8 cellular contexts compared by ENCODE assay signal in the genomic region with DNA sequence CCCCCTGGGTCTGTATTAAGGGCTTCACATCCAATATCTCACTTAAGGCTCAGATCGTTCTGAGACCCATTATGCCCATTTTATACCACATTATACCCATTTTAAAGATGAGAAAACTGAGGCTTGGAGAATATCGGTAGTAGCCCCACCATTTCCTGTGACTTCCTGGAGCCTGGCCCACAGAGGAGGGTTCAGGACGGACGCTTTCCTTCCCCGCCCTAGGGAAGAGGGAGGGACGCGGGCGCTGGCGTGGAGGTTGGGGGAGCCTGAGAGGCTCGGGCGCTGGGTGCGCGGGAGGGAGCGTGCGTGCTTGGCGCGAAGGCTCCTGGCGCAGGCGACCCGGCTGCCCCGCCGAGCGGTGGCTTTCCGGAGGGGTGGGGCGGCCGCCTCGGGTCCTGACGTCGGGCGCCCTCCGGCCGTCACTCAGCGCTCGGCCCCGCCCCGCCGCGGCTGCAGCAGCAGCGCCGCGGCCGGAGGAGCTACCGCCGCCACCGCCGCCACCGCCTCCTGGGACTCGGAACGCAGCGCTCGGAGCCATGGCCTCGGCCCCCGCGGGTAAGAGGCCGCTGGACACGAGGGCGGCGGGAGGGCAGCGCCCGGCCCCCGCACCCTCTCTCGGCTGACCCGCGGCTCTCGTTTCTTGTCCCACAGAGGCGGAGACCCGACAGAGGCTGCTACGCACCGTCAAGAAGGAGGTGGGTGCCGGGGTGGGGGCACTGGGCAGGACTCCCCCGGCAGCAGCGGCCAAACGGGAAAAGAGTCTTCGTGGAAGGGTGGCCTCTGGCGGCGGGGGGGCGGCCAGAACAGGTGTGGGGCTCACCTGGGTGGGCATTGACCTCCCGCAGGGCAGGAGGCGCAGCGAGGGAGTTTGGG. TPM values are rescaled to one million over a fixed set of nuclear protein-coding genes. Genes with fewer than 3 reads are reported as not detected.
DNase-seq lines count a peak whose midpoint lies in the region; ATAC-seq and TF ChIP-seq lines count a peak whose summit lies in the region.

Gene SGSM1, plus strand, starts transcription at position 422 of the 873 bp plus-strand sequence. Its CDS starts 115 bp downstream, at position 537.

- no peak within 1 kb of the TSS for H2BK120ac ChIP-seq in trophoblast cell (ENCODE audit: insufficient read depth, low read length, poor library complexity)

- no peaks in the 10 kb centered on the region for H3K36me3 ChIP-seq in SU-DHL-6 (ENCODE audit: low read length)
- no peaks in the 10 kb centered on the region for H3K36me3 ChIP-seq in heart left ventricle
- H3K36me3 ChIP-seq in trophoblast cell (ENCODE audit: control insufficient read depth in 1 of 2, insufficient read depth in 2 of 2, low read length in 2 of 2), result no peaks in the 10 kb centered on the region
- H3K36me3 ChIP-seq in thyroid gland, result no peaks in the 10 kb centered on the region

- H2AFZ ChIP-seq in SU-DHL-6 (ENCODE audit: low read depth, low read length, severe bottlenecking), result peak within 1 kb of the TSS; percentile 89
- H2AFZ ChIP-seq in trophoblast cell (ENCODE audit: insufficient read depth, low read length, poor library complexity), result peak within 1 kb of the TSS; percentile 73

- no peak within 1 kb of the TSS for H3K18ac ChIP-seq in trophoblast cell (ENCODE audit: low read length)

- TF ChIP-seq CTCF in GM13976 (IDR thresholded peaks at IDR 0.05; ENCODE audit: borderline replicate concordance, control extremely low read depth, extremely low read depth, insufficient read depth, missing control alignments), result no peak
- TF ChIP-seq CTCF in SU-DHL-6 (IDR thresholded peaks at IDR 0.05; ENCODE audit: insufficient read depth, low read length, poor library complexity, severe bottlenecking), result no peak
- peak in 1 of 12 donors; percentile 10 for TF ChIP-seq CTCF in heart left ventricle (IDR thresholded peaks at IDR 0.05)
- TF ChIP-seq CTCF in thyroid gland (IDR thresholded peaks at IDR 0.05), result no peak

- H4K20me1 ChIP-seq in SU-DHL-6 (ENCODE audit: low read depth, low read length), result no peaks in the 10 kb centered on the region

- no peak within 1 kb of the TSS for H2BK12ac ChIP-seq in trophoblast cell (ENCODE audit: low read length)

- no peaks in the 10 kb centered on the region for H3K9me2 ChIP-seq in SU-DHL-6 (replicated peaks; ENCODE audit: insufficient read depth, low read length)

- H3K27ac ChIP-seq in SU-DHL-6 (ENCODE audit: low read depth, low read length) (no peak within 1 kb of the TSS), heart left ventricle (peak within 1 kb of the TSS in 11 of 12 donors; percentile 47 to 88 (median 72)), trophoblast cell (ENCODE audit: low read depth, low read length) (no peak within 1 kb of the TSS), thyroid gland (peak within 1 kb of the TSS; percentile 66 to 87 (median 84))

- no peak within 1 kb of the TSS for H2BK5ac ChIP-seq in trophoblast cell (ENCODE audit: low read depth, low read length, poor library complexity)

- H3F3A ChIP-seq in SU-DHL-6 (ENCODE audit: insufficient read depth), result no peaks in the 10 kb centered on the region

- H2AK5ac ChIP-seq in trophoblast cell (ENCODE audit: low read length), result no peak within 1 kb of the TSS

- intact Hi-C loops in heart left ventricle (cut with DNase I) (no loop called here), thyroid gland (cut with DNase I) (no loop called here)

- in situ Hi-C loops in GM13976 (cut with MboI; ENCODE audit: low sequenced_read_pairs, unreplicated experiment), result no loop called here

- H4K12ac ChIP-seq in trophoblast cell (ENCODE audit: low read depth, low read length), result peak within 1 kb of the TSS; percentile 28

- H3K79me1 ChIP-seq in trophoblast cell (ENCODE audit: low read length), result peaks cover 2% of the 10 kb centered on the region

- H3K36me3 Mint-ChIP-seq in activated naive CD8-positive, alpha-beta T cell treated with anti-CD3 and anti-CD28 coated beads, Interleukin-2, amount 10 ng/mL, durations not matched to agents 7 days and 5 days, result no peaks in the 10 kb centered on the region

- H3K4me2 ChIP-seq in SU-DHL-6 (ENCODE audit: low read depth, low read length, poor library complexity, severe bottlenecking), result peak within 1 kb of the TSS; percentile 75
- H3K4me2 ChIP-seq in trophoblast cell (ENCODE audit: low read length), result peak within 1 kb of the TSS; percentile 79

- H3K9me3 ChIP-seq in SU-DHL-6 (ENCODE audit: insufficient read depth, low read length), result no peaks in the 10 kb centered on the region
- H3K9me3 ChIP-seq in heart left ventricle, result no peaks in the 10 kb centered on the region
- H3K9me3 ChIP-seq in trophoblast cell (ENCODE audit: insufficient read depth, low read depth, low read length), result no peaks in the 10 kb centered on the region
- no peaks in the 10 kb centered on the region for H3K9me3 ChIP-seq in thyroid gland

- peak; percentile 92 for ATAC-seq in activated naive CD8-positive, alpha-beta T cell treated with anti-CD3 and anti-CD28 coated beads, Interleukin-2, amount 10 ng/mL, durations not matched to agents 7 days and 5 days (ENCODE audit: low read depth)
- peak; percentile 45 to 94 (median 90) for ATAC-seq in heart left ventricle

- H4K91ac ChIP-seq in trophoblast cell (ENCODE audit: low read depth, low read length), result no peak within 1 kb of the TSS

- no peak within 1 kb of the TSS for H3K23ac ChIP-seq in trophoblast cell (ENCODE audit: low read length)

- H3K4me3 Mint-ChIP-seq in activated naive CD8-positive, alpha-beta T cell treated with anti-CD3 and anti-CD28 coated beads, Interleukin-2, amount 10 ng/mL, durations not matched to agents 7 days and 5 days, result peak within 1 kb of the TSS; percentile 58

- no peak within 1 kb of the TSS for H3K4ac ChIP-seq in trophoblast cell (ENCODE audit: low read depth, low read length)

- H3K14ac ChIP-seq in trophoblast cell (ENCODE audit: low read length), result no peak within 1 kb of the TSS

- H3K4me1 ChIP-seq in heart left ventricle, result peaks cover 0 to 46% (median 22%) of the 10 kb centered on the region in 12 donors
- H3K4me1 ChIP-seq in trophoblast cell (ENCODE audit: control insufficient read depth in 1 of 2, insufficient read depth in 2 of 2, low read length in 2 of 2), result peaks cover 0 to 2% of the 10 kb centered on the region in 2 experiments
- H3K4me1 ChIP-seq in thyroid gland, result peaks cover 6 to 8% of the 10 kb centered on the region in 2 donors

- H3K9ac ChIP-seq in SU-DHL-6 (ENCODE audit: low read length), result peak within 1 kb of the TSS; percentile 54
- H3K9ac ChIP-seq in trophoblast cell (ENCODE audit: low read length), result no peak within 1 kb of the TSS

- WGBS in heart left ventricle, 4 donors, result 2 to 7% (median 2%) methylated on average over 14 to 80 of the region's 80 CpGs
- WGBS in trophoblast cell (ENCODE audit: extremely low coverage, insufficient coverage, insufficient read length), result no CpG with 5 or more reads among the region's 80 CpGs
- 0 to 6% methylated on average over 8 to 25 of the region's 80 CpGs for WGBS in thyroid gland, 2 donors

- peak; percentile 21 to 76 for TF ChIP-seq POLR2A in heart left ventricle (IDR thresholded peaks at IDR 0.05)
- TF ChIP-seq POLR2A in thyroid gland (IDR thresholded peaks at IDR 0.05), result peak in 1 of 2 donors; percentile 81

- peaks cover 3% of the 10 kb centered on the region for H3K4me1 Mint-ChIP-seq in activated naive CD8-positive, alpha-beta T cell treated with anti-CD3 and anti-CD28 coated beads, Interleukin-2, amount 10 ng/mL, durations not matched to agents 7 days and 5 days

- H3K27me3 ChIP-seq in SU-DHL-6 (ENCODE audit: low read length) (no peaks in the 10 kb centered on the region), heart left ventricle (no peaks in the 10 kb centered on the region), trophoblast cell (ENCODE audit: insufficient read depth, low read length) (no peaks in the 10 kb centered on the region), thyroid gland (no peaks in the 10 kb centered on the region)

- peak; percentile 91 for DNase-seq in GM13976 (ENCODE audit: low spot score)
- DNase-seq in LHCN-M2 (ENCODE audit: low read depth), result peak; percentile 8
- peak; percentile 83 for DNase-seq in activated naive CD8-positive, alpha-beta T cell treated with anti-CD3 and anti-CD28 coated beads, Interleukin-2, amount 10 ng/mL, durations not matched to agents 7 days and 5 days
- DNase-seq in heart left ventricle, result peak; percentile 82 to 92 (median 87)
- DNase-seq in trophoblast cell, result peak; percentile 65 to 84
- peak; percentile 86 to 89 for DNase-seq in thyroid gland
- no peak for DNase-seq in amniotic stem cell (lab: John Stamatoyannopoulos, UW)

- no peaks in the 10 kb centered on the region for H3K79me2 ChIP-seq in SU-DHL-6 (ENCODE audit: insufficient read depth, low read length)
- no peaks in the 10 kb centered on the region for H3K79me2 ChIP-seq in trophoblast cell (ENCODE audit: control insufficient read depth, insufficient read depth, low read length, poor library complexity)

- H3K27me3 Mint-ChIP-seq in activated naive CD8-positive, alpha-beta T cell treated with anti-CD3 and anti-CD28 coated beads, Interleukin-2, amount 10 ng/mL, durations not matched to agents 7 days and 5 days, result peaks cover 3% of the 10 kb centered on the region

- H4K8ac ChIP-seq in trophoblast cell (ENCODE audit: low read depth, low read length), result peak within 1 kb of the TSS; percentile 40

- no peak within 1 kb of the TSS for H3K27ac Mint-ChIP-seq in activated naive CD8-positive, alpha-beta T cell treated with anti-CD3 and anti-CD28 coated beads, Interleukin-2, amount 10 ng/mL, durations not matched to agents 7 days and 5 days

- no peaks in the 10 kb centered on the region for H3K9me3 Mint-ChIP-seq in activated naive CD8-positive, alpha-beta T cell treated with anti-CD3 and anti-CD28 coated beads, Interleukin-2, amount 10 ng/mL, durations not matched to agents 7 days and 5 days

- POLR2A ChIA-PET in activated naive CD8-positive, alpha-beta T cell treated with anti-CD3 and anti-CD28 coated beads, Interleukin-2, amount 10 ng/mL, durations not matched to agents 7 days and 5 days (lab: Charles Lee), result no interaction called here

- peak within 1 kb of the TSS; percentile 55 for H3K4me3 ChIP-seq in SU-DHL-6 (ENCODE audit: insufficient read depth, low read length, poor library complexity, severe bottlenecking)
- H3K4me3 ChIP-seq in heart left ventricle, result peak within 1 kb of the TSS; percentile 53 to 79 (median 66)
- peak within 1 kb of the TSS; percentile 69 for H3K4me3 ChIP-seq in trophoblast cell (ENCODE audit: low read depth, low read length)
- H3K4me3 ChIP-seq in thyroid gland (replicated peaks in 1 of 3), result peak within 1 kb of the TSS; percentile 53 to 75 (median 63)

RNA-seq across cellular contexts. Expression of gene SGSM1, which starts in this region (rescaled TPM):
- total RNA-seq in LHCN-M2 (2014; rRNA removed), result not detected in 2 replicates
- polyA plus RNA-seq in LHCN-M2 (2012), result not detected
- total RNA-seq in activated naive CD8-positive, alpha-beta T cell treated with anti-CD3 and anti-CD28 coated beads, Interleukin-2, amount 10 ng/mL, durations not matched to agents 7 days and 5 days, result 1 to 10 TPM in 1 of 2 experiments, under 1 TPM in 1; 0.34 to 1.1 TPM
- total RNA-seq in heart left ventricle, result 10 to 100 TPM in 3 of 9 donors, 1 to 10 TPM in 6; 4.1 to 11.0 (median 6.8) TPM
- 1 to 10 TPM; 2.1 to 2.7 TPM for polyA plus RNA-seq in heart left ventricle
- 0.04 and 0.08 TPM in 2 replicates for polyA plus RNA-seq in trophoblast cell (2013)
- total RNA-seq in thyroid gland, result 1 to 10 TPM; 4.2 to 6.7 (median 5.6) TPM

Comparison
In these comparisons a context has a peak if more than half of its experiments do, and no peak if none do; other contexts are left out.
1. Peak in DNase-seq in LHCN-M2; RNA of the gene not detected or under 1 TPM.
2. H3K27ac ChIP-seq: peak in heart left ventricle (11 of 12) and thyroid gland (3 of 3); none in SU-DHL-6 (single experiment) and trophoblast cell (single experiment).
3. Peak in every context shown above with its lines, with median percentiles within 50 percentile points of each other: H3K4me3 ChIP-seq.